In genomic region chr3:33791477-33792166, GRCh38 we compare ENCODE assay signal across 7 cellular contexts. TPM values are rescaled to one million over a fixed set of nuclear protein-coding genes. Genes with fewer than 3 reads are reported as not detected.
DNase-seq lines count a peak whose midpoint lies in the region; ATAC-seq and TF ChIP-seq lines count a peak whose summit lies in the region.

No MANE protein-coding gene starts in this region.

- H3K4me1 Mint-ChIP-seq in activated T-helper 2 cell treated with anti-CD3 and anti-CD28 coated beads, Interferon-gamma antibody, Interleukin-2, Interleukin-4, amounts not matched to agents 10 μg/mL and 5 μg/mL and 100 μg/mL, durations not matched to agents 14 hours and 24 hours and 36 hours (ENCODE audit: low read depth) = peaks cover 20% of the 10 kb centered on the region
- peaks cover 11% of the 10 kb centered on the region for H3K4me1 Mint-ChIP-seq in chondrocyte (ENCODE audit: low read depth)

- H3K9me3 Mint-ChIP-seq in activated T-helper 2 cell treated with anti-CD3 and anti-CD28 coated beads, Interferon-gamma antibody, Interleukin-2, Interleukin-4, amounts not matched to agents 10 μg/mL and 5 μg/mL and 100 μg/mL, durations not matched to agents 14 hours and 24 hours and 36 hours = no peaks in the 10 kb centered on the region
- H3K9me3 Mint-ChIP-seq in chondrocyte (ENCODE audit: low read depth) = no peaks in the 10 kb centered on the region

- no peak overlapping the region for H3K27ac Mint-ChIP-seq in activated T-helper 2 cell treated with anti-CD3 and anti-CD28 coated beads, Interferon-gamma antibody, Interleukin-2, Interleukin-4, amounts not matched to agents 10 μg/mL and 5 μg/mL and 100 μg/mL, durations not matched to agents 14 hours and 24 hours and 36 hours
- H3K27ac Mint-ChIP-seq in chondrocyte (ENCODE audit: unreplicated experiment) = no peak overlapping the region

- no peak overlapping the region for H3K4me3 Mint-ChIP-seq in activated T-helper 2 cell treated with anti-CD3 and anti-CD28 coated beads, Interferon-gamma antibody, Interleukin-2, Interleukin-4, amounts not matched to agents 10 μg/mL and 5 μg/mL and 100 μg/mL, durations not matched to agents 14 hours and 24 hours and 36 hours (ENCODE audit: low read depth)
- H3K4me3 Mint-ChIP-seq in chondrocyte (ENCODE audit: unreplicated experiment) = no peak overlapping the region

- intact Hi-C loops in activated T-helper 2 cell treated with anti-CD3 and anti-CD28 coated beads, Interferon-gamma antibody, Interleukin-2, Interleukin-4, amounts not matched to agents 10 μg/mL and 5 μg/mL and 100 μg/mL, durations not matched to agents 14 hours and 24 hours and 36 hours (cut with micrococcal nuclease) = loop anchor here (10.0 kb wide), 1 partner anchor 677 kb away; the partner anchor contains the start of gene CRTAP
- intact Hi-C loops in posterior vena cava (cut with DNase I) = no loop called here

- H3K36me3 Mint-ChIP-seq in activated T-helper 2 cell treated with anti-CD3 and anti-CD28 coated beads, Interferon-gamma antibody, Interleukin-2, Interleukin-4, amounts not matched to agents 10 μg/mL and 5 μg/mL and 100 μg/mL, durations not matched to agents 14 hours and 24 hours and 36 hours (ENCODE audit: low read depth) = no peaks in the 10 kb centered on the region
- no peaks in the 10 kb centered on the region for H3K36me3 Mint-ChIP-seq in chondrocyte (ENCODE audit: low read depth)

- no peak for TF ChIP-seq CTCF in chondrocyte (IDR thresholded peaks at IDR 0.05)

- peaks cover 28% of the 10 kb centered on the region for H3K27me3 Mint-ChIP-seq in activated T-helper 2 cell treated with anti-CD3 and anti-CD28 coated beads, Interferon-gamma antibody, Interleukin-2, Interleukin-4, amounts not matched to agents 10 μg/mL and 5 μg/mL and 100 μg/mL, durations not matched to agents 14 hours and 24 hours and 36 hours (ENCODE audit: low read depth)
- H3K27me3 Mint-ChIP-seq in chondrocyte (ENCODE audit: low read depth) = no peaks in the 10 kb centered on the region

- ATAC-seq in GM18907 (IDR thresholded peaks at IDR 0.05; ENCODE audit: unreplicated experiment) (peak; percentile 48), HG02763 (IDR thresholded peaks at IDR 0.05; ENCODE audit: unreplicated experiment) (no peak)

- peak; percentile 59 for DNase-seq in LHCN-M2 (ENCODE audit: low read depth)
- DNase-seq in activated T-helper 2 cell treated with anti-CD3 and anti-CD28 coated beads, Interferon-gamma antibody, Interleukin-2, Interleukin-4, amounts not matched to agents 10 μg/mL and 5 μg/mL and 100 μg/mL, durations not matched to agents 14 hours and 24 hours and 36 hours (ENCODE audit: low spot score) = peak; percentile 14
- peak; percentile 59 for DNase-seq in posterior vena cava (ENCODE audit: low spot score)
- DNase-seq in chondrocyte (ENCODE audit: low spot score) = no peak
- no peak for DNase-seq in NCI-H2107 treated with DMSO at 0.1 percent for 48 hours (lab: John Stamatoyannopoulos, UW; ENCODE audit: unreplicated experiment)

RNA-seq across cellular contexts. Expression of gene PDCD6IP, which starts 6.8 kb away (rescaled TPM):
- 144 and 202 TPM in 2 replicates for total RNA-seq in LHCN-M2 (2014; rRNA removed)
- polyA plus RNA-seq in LHCN-M2 (2012) = 82.8 TPM
- 180 and 190 TPM in 2 replicates for total RNA-seq in activated T-helper 2 cell treated with anti-CD3 and anti-CD28 coated beads, Interferon-gamma antibody, Interleukin-2, Interleukin-4, amounts not matched to agents 10 μg/mL and 5 μg/mL and 100 μg/mL, durations not matched to agents 14 hours and 24 hours and 36 hours
- 100 to 1,000 TPM; 165 to 222 TPM for total RNA-seq in posterior vena cava
- 247 to 260 TPM (median 255 TPM) in 3 replicates for total RNA-seq in chondrocyte

Comparison
In these comparisons a context has a peak if more than half of its experiments do, and no peak if none do; other contexts are left out.
1. DNase-seq: peak in LHCN-M2 (single experiment), activated T-helper 2 cell treated with anti-CD3 and anti-CD28 coated beads, Interferon-gamma antibody, Interleukin-2, Interleukin-4, amounts not matched to agents 10 μg/mL and 5 μg/mL and 100 μg/mL, durations not matched to agents 14 hours and 24 hours and 36 hours (single experiment) and posterior vena cava (single experiment); none in chondrocyte (single experiment) and NCI-H2107 treated with DMSO at 0.1 percent for 48 hours (single experiment).